Comparison of ENCODE assay signal across 1 cellular context in the genomic region with DNA sequence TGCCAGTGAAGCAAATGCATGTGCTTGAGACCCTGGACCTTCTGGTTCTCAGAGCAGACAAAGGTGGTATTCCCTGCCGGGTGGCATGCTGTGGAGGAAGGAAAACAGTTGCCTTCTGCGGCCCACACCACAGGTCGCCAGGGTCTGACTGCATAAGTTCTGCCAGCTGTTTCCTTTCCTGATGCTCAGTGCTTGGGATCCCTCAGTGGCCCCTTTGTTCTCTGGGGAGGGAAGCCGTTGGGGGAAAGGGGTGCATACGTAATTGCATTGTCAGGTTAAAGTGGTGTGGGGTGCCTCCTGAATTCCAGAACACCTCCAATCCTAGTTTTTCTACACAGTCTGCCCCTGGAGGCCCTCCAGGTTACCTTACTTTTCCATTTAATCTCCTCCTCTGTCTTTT.
TF ChIP-seq lines count a peak whose summit lies in the region.

No MANE protein-coding gene starts in this region.

TF ChIP-seq in WTC11, 78 proteins besides CTCF, POLR2A, EP300 and RAD21 (continued from another document):
- TF ChIP-seq, protein P1, sequence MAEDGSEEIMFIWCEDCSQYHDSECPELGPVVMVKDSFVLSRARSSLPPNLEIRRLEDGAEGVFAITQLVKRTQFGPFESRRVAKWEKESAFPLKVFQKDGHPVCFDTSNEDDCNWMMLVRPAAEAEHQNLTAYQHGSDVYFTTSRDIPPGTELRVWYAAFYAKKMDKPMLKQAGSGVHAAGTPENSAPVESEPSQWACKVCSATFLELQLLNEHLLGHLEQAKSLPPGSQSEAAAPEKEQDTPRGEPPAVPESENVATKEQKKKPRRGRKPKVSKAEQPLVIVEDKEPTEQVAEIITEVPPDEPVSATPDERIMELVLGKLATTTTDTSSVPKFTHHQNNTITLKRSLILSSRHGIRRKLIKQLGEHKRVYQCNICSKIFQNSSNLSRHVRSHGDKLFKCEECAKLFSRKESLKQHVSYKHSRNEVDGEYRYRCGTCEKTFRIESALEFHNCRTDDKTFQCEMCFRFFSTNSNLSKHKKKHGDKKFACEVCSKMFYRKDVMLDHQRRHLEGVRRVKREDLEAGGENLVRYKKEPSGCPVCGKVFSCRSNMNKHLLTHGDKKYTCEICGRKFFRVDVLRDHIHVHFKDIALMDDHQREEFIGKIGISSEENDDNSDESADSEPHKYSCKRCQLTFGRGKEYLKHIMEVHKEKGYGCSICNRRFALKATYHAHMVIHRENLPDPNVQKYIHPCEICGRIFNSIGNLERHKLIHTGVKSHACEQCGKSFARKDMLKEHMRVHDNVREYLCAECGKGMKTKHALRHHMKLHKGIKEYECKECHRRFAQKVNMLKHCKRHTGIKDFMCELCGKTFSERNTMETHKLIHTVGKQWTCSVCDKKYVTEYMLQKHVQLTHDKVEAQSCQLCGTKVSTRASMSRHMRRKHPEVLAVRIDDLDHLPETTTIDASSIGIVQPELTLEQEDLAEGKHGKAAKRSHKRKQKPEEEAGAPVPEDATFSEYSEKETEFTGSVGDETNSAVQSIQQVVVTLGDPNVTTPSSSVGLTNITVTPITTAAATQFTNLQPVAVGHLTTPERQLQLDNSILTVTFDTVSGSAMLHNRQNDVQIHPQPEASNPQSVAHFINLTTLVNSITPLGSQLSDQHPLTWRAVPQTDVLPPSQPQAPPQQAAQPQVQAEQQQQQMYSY (CRISPR knock-in tag; IDR thresholded peaks at IDR 0.05): no peak
- TF ChIP-seq ETV6 (CRISPR knock-in tag; IDR thresholded peaks at IDR 0.05): peak; percentile 72
- no peak for TF ChIP-seq NFE2L1 (CRISPR knock-in tag; IDR thresholded peaks at IDR 0.05)
- no peak for TF ChIP-seq ZBTB21 (CRISPR knock-in tag; IDR thresholded peaks at IDR 0.05; ENCODE audit: borderline replicate concordance)
- TF ChIP-seq, protein P2, sequence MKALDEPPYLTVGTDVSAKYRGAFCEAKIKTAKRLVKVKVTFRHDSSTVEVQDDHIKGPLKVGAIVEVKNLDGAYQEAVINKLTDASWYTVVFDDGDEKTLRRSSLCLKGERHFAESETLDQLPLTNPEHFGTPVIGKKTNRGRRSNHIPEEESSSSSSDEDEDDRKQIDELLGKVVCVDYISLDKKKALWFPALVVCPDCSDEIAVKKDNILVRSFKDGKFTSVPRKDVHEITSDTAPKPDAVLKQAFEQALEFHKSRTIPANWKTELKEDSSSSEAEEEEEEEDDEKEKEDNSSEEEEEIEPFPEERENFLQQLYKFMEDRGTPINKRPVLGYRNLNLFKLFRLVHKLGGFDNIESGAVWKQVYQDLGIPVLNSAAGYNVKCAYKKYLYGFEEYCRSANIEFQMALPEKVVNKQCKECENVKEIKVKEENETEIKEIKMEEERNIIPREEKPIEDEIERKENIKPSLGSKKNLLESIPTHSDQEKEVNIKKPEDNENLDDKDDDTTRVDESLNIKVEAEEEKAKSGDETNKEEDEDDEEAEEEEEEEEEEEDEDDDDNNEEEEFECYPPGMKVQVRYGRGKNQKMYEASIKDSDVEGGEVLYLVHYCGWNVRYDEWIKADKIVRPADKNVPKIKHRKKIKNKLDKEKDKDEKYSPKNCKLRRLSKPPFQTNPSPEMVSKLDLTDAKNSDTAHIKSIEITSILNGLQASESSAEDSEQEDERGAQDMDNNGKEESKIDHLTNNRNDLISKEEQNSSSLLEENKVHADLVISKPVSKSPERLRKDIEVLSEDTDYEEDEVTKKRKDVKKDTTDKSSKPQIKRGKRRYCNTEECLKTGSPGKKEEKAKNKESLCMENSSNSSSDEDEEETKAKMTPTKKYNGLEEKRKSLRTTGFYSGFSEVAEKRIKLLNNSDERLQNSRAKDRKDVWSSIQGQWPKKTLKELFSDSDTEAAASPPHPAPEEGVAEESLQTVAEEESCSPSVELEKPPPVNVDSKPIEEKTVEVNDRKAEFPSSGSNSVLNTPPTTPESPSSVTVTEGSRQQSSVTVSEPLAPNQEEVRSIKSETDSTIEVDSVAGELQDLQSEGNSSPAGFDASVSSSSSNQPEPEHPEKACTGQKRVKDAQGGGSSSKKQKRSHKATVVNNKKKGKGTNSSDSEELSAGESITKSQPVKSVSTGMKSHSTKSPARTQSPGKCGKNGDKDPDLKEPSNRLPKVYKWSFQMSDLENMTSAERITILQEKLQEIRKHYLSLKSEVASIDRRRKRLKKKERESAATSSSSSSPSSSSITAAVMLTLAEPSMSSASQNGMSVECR (CRISPR knock-in tag; IDR thresholded peaks at IDR 0.05; ENCODE audit: borderline replicate concordance): no peak
- TF ChIP-seq ZNF219 (CRISPR knock-in tag; IDR thresholded peaks at IDR 0.05; ENCODE audit: borderline replicate concordance): no peak
- peak; percentile 45; the same call in 1 of the 2 replicates for TF ChIP-seq SP1 (CRISPR knock-in tag; conservative IDR thresholded peaks at IDR 0.05)
- TF ChIP-seq GTF2I (CRISPR knock-in tag; conservative IDR thresholded peaks at IDR 0.05): no peak
- peak; percentile 40; the same call in 1 of the 2 replicates for TF ChIP-seq TEAD1 (CRISPR knock-in tag; IDR thresholded peaks at IDR 0.05)
